Comparison of ENCODE assay signal across 13 cellular contexts in genomic region chr20:53331151-53331973, GRCh38.
DNase-seq lines count a peak whose midpoint lies in the region; ATAC-seq, FAIRE-seq and TF ChIP-seq lines count a peak whose summit lies in the region.
"Had no signal": no experiment of that assay in that cellular context is flagged by ENCODE, and none has a peak within 500 bp of the region (broad histone marks: within the 10 kb centered on the region; RNA-seq: fewer than 3 reads in every experiment).

No MANE protein-coding gene starts in this region.

- no peak for FAIRE-seq in H1 (lab: Jason Lieb, UNC)
- FAIRE-seq: G401.6 had no signal

- H3K23me2 ChIP-seq in H1 (ENCODE audit: low read depth, low read length) = no peaks in the 10 kb centered on the region

- TF ChIP-seq CTCF in H1 (IDR thresholded peaks at IDR 0.05; ENCODE audit: control extremely low read depth in 1 of 3, insufficient read depth in 1 of 3, low read depth in 1 of 3, low read length in 3 of 3) (no peak), neural progenitor cell (IDR thresholded peaks at IDR 0.05) (no peak)

- 85% methylated on average over 12 of the region's 12 CpGs; no CpG with 5 or more reads in 1 of the 2 experiments for WGBS in H1 (ENCODE audit: extremely low coverage in 1 of 2, insufficient coverage in 1 of 2, insufficient read length in 1 of 2, insufficient replicate concordance in 2 of 2, low coverage in 1 of 2, low lambda C conversion rate in 2 of 2, missing lambda C conversion rate in 1 of 2), 2 experiments

- H3K9me3 ChIP-seq in H1 (ENCODE audit: insufficient read depth in 2 of 2, low read depth in 1 of 2, low read length in 1 of 2) = no peaks in the 10 kb centered on the region
- no peaks in the 10 kb centered on the region for H3K9me3 ChIP-seq in neural progenitor cell (ENCODE audit: low read depth)
- H3K9me3 ChIP-seq in T-helper 17 cell (ENCODE audit: control insufficient read depth, low read length, poor library complexity, severe bottlenecking) = no peaks in the 10 kb centered on the region
- H3K9me3 ChIP-seq: spleen had no signal

- H3K4me1 Mint-ChIP-seq in neural progenitor cell = peaks cover 30% of the 10 kb centered on the region
- no peaks in the 10 kb centered on the region for H3K4me1 Mint-ChIP-seq in T-helper 17 cell

- peak overlapping the region; percentile 91 for H3K27ac Mint-ChIP-seq in neural progenitor cell
- no peak overlapping the region for H3K27ac Mint-ChIP-seq in T-helper 17 cell

- no peak overlapping the region for H4K5ac ChIP-seq in H1 (ENCODE audit: insufficient read length, low read depth, low read length)

- no peak overlapping the region for H2BK120ac ChIP-seq in H1 (replicated peaks; ENCODE audit: low read depth, low read length)

- no peak overlapping the region for H3K56ac ChIP-seq in H1 (replicated peaks; ENCODE audit: insufficient read length, low read depth, low read length)

- TF ChIP-seq EP300 in H1 (IDR thresholded peaks at IDR 0.05; ENCODE audit: borderline replicate concordance in 1 of 2, low read depth in 2 of 2, low read length in 2 of 2) = no peak

- no peaks in the 10 kb centered on the region for H3F3A ChIP-seq in neural progenitor cell (ENCODE audit: low read depth)

- H2AFZ ChIP-seq in H1 (ENCODE audit: low read length) (no peak overlapping the region), neural progenitor cell (replicated peaks) (no peak overlapping the region)

- H2BK5ac ChIP-seq in H1 (ENCODE audit: low read depth, low read length) = no peak overlapping the region

- peaks cover 20% of the 10 kb centered on the region for H3K27me3 Mint-ChIP-seq in neural progenitor cell (ENCODE audit: insufficient read depth, low read depth)
- H3K27me3 Mint-ChIP-seq in T-helper 17 cell = no peaks in the 10 kb centered on the region

- H3K4me1 ChIP-seq in H1 (replicated peaks in 1 of 4; ENCODE audit: control insufficient read depth in 3 of 4, insufficient read depth in 4 of 4, low read length in 3 of 4) (peaks cover 0 to 9% (median 4%) of the 10 kb centered on the region in 4 experiments; a peak in 3 of 7 replicates), neural progenitor cell (no peaks in the 10 kb centered on the region)
- H3K4me1 ChIP-seq: spleen had no signal

- H4K8ac ChIP-seq in H1 (ENCODE audit: extremely low read depth, insufficient read depth, low read length) = no peak overlapping the region; the same call in 1 of the 2 replicates

- peak overlapping the region; percentile 29; the same call in 1 of the 2 replicates for H2BK12ac ChIP-seq in H1 (ENCODE audit: low read depth, low read length)

- H4K20me1 ChIP-seq in H1 (replicated peaks in 1 of 2; ENCODE audit: control insufficient read depth in 1 of 2, insufficient read depth in 2 of 2, low read length in 2 of 2) (no peaks in the 10 kb centered on the region), neural progenitor cell (ENCODE audit: low read depth) (no peaks in the 10 kb centered on the region)

- no peaks in the 10 kb centered on the region for H3K27me3 ChIP-seq in H1 (replicated peaks in 1 of 4; ENCODE audit: control insufficient read depth in 3 of 4, extremely low read depth in 1 of 4, insufficient read depth in 3 of 4, low read length in 3 of 4)
- H3K27me3 ChIP-seq in neural progenitor cell = no peaks in the 10 kb centered on the region
- H3K27me3 ChIP-seq: spleen had no signal

- H3K4me3 Mint-ChIP-seq in neural progenitor cell (peak overlapping the region; percentile 34), T-helper 17 cell (no peak overlapping the region)

- H3K36me3 Mint-ChIP-seq in neural progenitor cell (peaks cover 5% of the 10 kb centered on the region), T-helper 17 cell (ENCODE audit: low read depth) (peaks cover 5% of the 10 kb centered on the region)

- no peak overlapping the region for H2BK20ac ChIP-seq in H1 (ENCODE audit: low read length)

- H2BK15ac ChIP-seq in H1 (ENCODE audit: low read length) = 0 out of 2 replicates have a peak overlapping the region, but pooled peaks have one; percentile 22

- no peak overlapping the region for H3K18ac ChIP-seq in H1 (ENCODE audit: extremely low read depth, low read length)

- H3K4ac ChIP-seq in H1 (replicated peaks; ENCODE audit: insufficient read length, low read depth, low read length) = no peak overlapping the region

- H3K9me3 Mint-ChIP-seq in neural progenitor cell = peaks cover 6% of the 10 kb centered on the region

- no peak overlapping the region for H3K14ac ChIP-seq in H1 (ENCODE audit: insufficient read length)

- no peak for TF ChIP-seq RAD21 in H1 (IDR thresholded peaks at IDR 0.05 in 1 of 2, conservative IDR thresholded peaks at IDR 0.05 in 1 of 2; ENCODE audit: low read depth in 2 of 2, low read length in 2 of 2)

- no peak for ATAC-seq in T-helper 17 cell
- ATAC-seq: activated CD4-positive, CD25-positive, alpha-beta regulatory T cell treated with anti-CD3 and anti-CD28 coated beads, Interleukin-2, amount 50 U/mL, for 24 hours had no signal

- no peak overlapping the region for H3K9ac ChIP-seq in H1 (replicated peaks in 1 of 4; ENCODE audit: extremely low read depth in 1 of 4, low read depth in 3 of 4, low read length in 3 of 4)
- no peak overlapping the region for H3K9ac ChIP-seq in neural progenitor cell

- H3K4me2 ChIP-seq in H1 (ENCODE audit: insufficient read depth in 1 of 2, low read depth in 2 of 2, low read length in 2 of 2) (no peak overlapping the region), neural progenitor cell (no peak overlapping the region)

- no peak overlapping the region for H3K4me3 ChIP-seq in H1 (ENCODE audit: extremely low read depth in 1 of 4, insufficient read depth in 2 of 4, low read depth in 3 of 4, low read length in 4 of 4)
- H3K4me3 ChIP-seq in neural progenitor cell = no peak overlapping the region
- H3K4me3 ChIP-seq: spleen had no signal

- H3K27ac ChIP-seq in H1 (ENCODE audit: low read depth, low read length) (no peak overlapping the region), neural progenitor cell (no peak overlapping the region)
- H3K27ac ChIP-seq: spleen had no signal

- POLR2A ChIA-PET in H1 (lab: Charles Lee; ENCODE audit: partially characterized antibody) = no interaction called here

- H3K79me2 ChIP-seq in H1 (ENCODE audit: control insufficient read depth in 1 of 2, insufficient read depth in 2 of 2, low read length in 2 of 2) (no peaks in the 10 kb centered on the region), neural progenitor cell (ENCODE audit: low read depth) (no peaks in the 10 kb centered on the region)

- H3K79me1 ChIP-seq in H1 (ENCODE audit: low read depth, low read length) = no peaks in the 10 kb centered on the region

- no peak for TF ChIP-seq POLR2A in H1 (IDR thresholded peaks at IDR 0.05; ENCODE audit: control extremely low read depth in 1 of 2, low read depth in 2 of 2, low read length in 2 of 2)

- H3K36me3 ChIP-seq in H1 (ENCODE audit: control insufficient read depth in 2 of 4, insufficient read depth in 4 of 4, low read length in 3 of 4) = no peaks in the 10 kb centered on the region
- H3K36me3 ChIP-seq in neural progenitor cell = no peaks in the 10 kb centered on the region
- H3K36me3 ChIP-seq: spleen had no signal

- CTCF ChIA-PET in H1 (lab: Charles Lee; ENCODE audit: partially characterized antibody) = interaction anchor here (0.6 to 1.7 kb wide), 6 partner anchors 16 to 577 kb away, joined by 3 to 4 read pairs (median 3); no protein-coding TSS in a partner anchor

- DNase-seq in EH (ENCODE audit: low read depth) (peak; percentile 80), M059J (ENCODE audit: low read depth) (peak; percentile 99), H1 (ENCODE audit: low read depth in 1 of 2, low spot score in 2 of 2) (no peak), neural progenitor cell (ENCODE audit: low spot score) (no peak), T-helper 17 cell (no peak), anterior cingulate cortex (lab: John Stamatoyannopoulos, UW) (no peak), NCI-H1436 treated with DMSO at 0.1 percent for 48 hours (lab: John Stamatoyannopoulos, UW) (no peak)
- no peak for DNase-seq in central memory CD4-positive, alpha-beta T cell
- DNase-seq: amniotic stem cell, NCI-H2227 treated with DMSO at 0.1 percent for 48 hours, spleen had no signal

- no peak overlapping the region for H3K23ac ChIP-seq in H1 (ENCODE audit: insufficient read length)

- no peak overlapping the region for H4K91ac ChIP-seq in H1 (replicated peaks; ENCODE audit: insufficient read length, low read length)

- H2AK5ac ChIP-seq in H1 (ENCODE audit: low read depth, low read length) = no peak overlapping the region

TF ChIP-seq in H1, 55 proteins besides CTCF, POLR2A, EP300 and RAD21:
- TF ChIP-seq JUND (IDR thresholded peaks at IDR 0.05; ENCODE audit: low read length) (peak; percentile 56; the same call in 1 of the 2 replicates), JUN (IDR thresholded peaks at IDR 0.05; ENCODE audit: low read depth, low read length) (no peak)
TF ChIP-seq in H1: peak in this region for 1.

Comparison
In these comparisons a context has a peak if more than half of its experiments do, and no peak if none do; other contexts are left out.
1. DNase-seq: peak in EH (single experiment) and M059J (single experiment); none in H1 (0 of 2), neural progenitor cell (single experiment), T-helper 17 cell (0 of 3), anterior cingulate cortex (0 of 58), central memory CD4-positive, alpha-beta T cell (single experiment) and NCI-H1436 treated with DMSO at 0.1 percent for 48 hours (single experiment).